ENCODE assay signal across 13 cellular contexts in genomic region chr1:61606448-61607312, GRCh38.
A peak's percentile ranks its signal among the peaks of the same experiment; 100 is the strongest.
DNase-seq lines count a peak whose midpoint lies in the region; ATAC-seq, FAIRE-seq and TF ChIP-seq lines count a peak whose summit lies in the region.
"Had no signal": no experiment of that assay in that cellular context is flagged by ENCODE, and none has a peak within 500 bp of the region (broad histone marks: within the 10 kb centered on the region; RNA-seq: fewer than 3 reads in every experiment).

No MANE protein-coding gene starts in this region.

- H3K4me1 ChIP-seq in breast epithelium (no peaks in the 10 kb centered on the region), right atrium auricular region (no peaks in the 10 kb centered on the region), sigmoid colon (peaks cover 0 to 10% (median 4%) of the 10 kb centered on the region in 4 donors)

- no peak for TF ChIP-seq EP300 in sigmoid colon (IDR thresholded peaks at IDR 0.05)

- FAIRE-seq in GM12891 (lab: Jason Lieb, UNC), result no peak
- FAIRE-seq: frontal cortex had no signal

- no peak for TF ChIP-seq POLR2A in breast epithelium (IDR thresholded peaks at IDR 0.05)
- TF ChIP-seq POLR2A in sigmoid colon (IDR thresholded peaks at IDR 0.05), result no peak
- TF ChIP-seq POLR2A in GM12891 (IDR thresholded peaks at IDR 0.05; ENCODE audit: low read depth, low read length), result no peak

- no peaks in the 10 kb centered on the region for H3K27me3 ChIP-seq in breast epithelium
- H3K27me3 ChIP-seq in right atrium auricular region, result no peaks in the 10 kb centered on the region
- H3K27me3 ChIP-seq in sigmoid colon, result no peaks in the 10 kb centered on the region
- H3K27me3 ChIP-seq: BLaER1 treated with 17β-estradiol and CSF1 and Interleukin-3, amounts not matched to agents 10 nM and 100 nM had no signal

- ATAC-seq in stimulated activated naive CD8-positive, alpha-beta T cell treated with anti-CD3 and anti-CD28 coated beads, Interleukin-15, Interleukin-2, amounts not matched to agents 100 U/mL and 50 U/mL, for 24 hours, result no peak
- ATAC-seq: activated naive CD8-positive, alpha-beta T cell treated with anti-CD3 and anti-CD28 coated beads, Interleukin-2, amount 50 U/mL, for 24 hours had no signal

- H3K9me3 ChIP-seq in breast epithelium (no peaks in the 10 kb centered on the region), right atrium auricular region (no peaks in the 10 kb centered on the region), sigmoid colon (no peaks in the 10 kb centered on the region)
- H3K9me3 ChIP-seq: BLaER1 treated with 17β-estradiol and CSF1 and Interleukin-3, amounts not matched to agents 10 nM and 100 nM had no signal

- no peak for TF ChIP-seq CTCF in breast epithelium (IDR thresholded peaks at IDR 0.05)
- TF ChIP-seq CTCF in right atrium auricular region (IDR thresholded peaks at IDR 0.05), result no peak
- no peak for TF ChIP-seq CTCF in sigmoid colon (IDR thresholded peaks at IDR 0.05)

- DNase-seq in EH (ENCODE audit: low read depth) (peak; percentile 76), breast epithelium (ENCODE audit: low spot score in 2 of 2) (peak in 1 of 2 donors; percentile 24), right atrium auricular region (ENCODE audit: low spot score) (peak; percentile 94), sigmoid colon (peak; percentile 94), GM12891 (ENCODE audit: insufficient read length, low spot score) (no peak), DMS79 treated with DMSO at 0.1 percent for 48 hours (lab: John Stamatoyannopoulos, UW) (no peak)
- DNase-seq in activated CD8-positive, alpha-beta memory T cell treated with anti-CD3 and anti-CD28 coated beads for 24 hours, result no peak
- no peak for DNase-seq in stimulated activated naive CD8-positive, alpha-beta T cell treated with anti-CD3 and anti-CD28 coated beads, Interleukin-15, Interleukin-2, amounts not matched to agents 100 U/mL and 50 U/mL, for 24 hours
- DNase-seq: activated CD4-positive, alpha-beta memory T cell treated with anti-CD3 and anti-CD28 coated beads for 36 hours; activated naive CD8-positive, alpha-beta T cell treated with anti-CD3 and anti-CD28 coated beads, Interleukin-2, amount 50 U/mL, for 24 hours; NCI-H2029 treated with DMSO at 0.1 percent for 48 hours had no signal

- H3K36me3 ChIP-seq in breast epithelium (no peaks in the 10 kb centered on the region), right atrium auricular region (no peaks in the 10 kb centered on the region), sigmoid colon (no peaks in the 10 kb centered on the region)
- H3K36me3 ChIP-seq: BLaER1 treated with 17β-estradiol and CSF1 and Interleukin-3, amounts not matched to agents 10 nM and 100 nM had no signal

- WGBS in sigmoid colon, 2 donors, result 83 to 86% methylated on average over 15 of the region's 15 CpGs

- H3K27ac ChIP-seq in breast epithelium, result peak overlapping the region; percentile 73 to 74
- peak overlapping the region; percentile 46 to 81 for H3K27ac ChIP-seq in right atrium auricular region
- H3K27ac ChIP-seq in sigmoid colon, result peak overlapping the region; percentile 44 to 72 (median 56)
- H3K27ac ChIP-seq: BLaER1 treated with 17β-estradiol and CSF1 and Interleukin-3, amounts not matched to agents 10 nM and 100 nM had no signal

- intact Hi-C loops in breast epithelium (cut with DNase I; ENCODE audit: low total_unique reads) (no loop called here), sigmoid colon (cut with DNase I) (no loop called here)

- H3K4me3 ChIP-seq in breast epithelium, result no peak overlapping the region
- H3K4me3 ChIP-seq in right atrium auricular region, result no peak overlapping the region
- no peak overlapping the region for H3K4me3 ChIP-seq in sigmoid colon
- H3K4me3 ChIP-seq: BLaER1 treated with 17β-estradiol and CSF1 and Interleukin-3, amounts not matched to agents 10 nM and 100 nM had no signal

TF ChIP-seq in GM12891, 5 proteins besides CTCF, POLR2A, EP300 and RAD21:
- no peak for TF ChIP-seq SPI1 (IDR thresholded peaks at IDR 0.05; ENCODE audit: low read depth, low read length)
- no peak for TF ChIP-seq PAX5 (IDR thresholded peaks at IDR 0.05; ENCODE audit: insufficient read depth, low read length, severe bottlenecking)
- TF ChIP-seq POLR2AphosphoS5 (IDR thresholded peaks at IDR 0.05; ENCODE audit: low read depth, low read length), result no peak
- no peak for TF ChIP-seq TAF1 (IDR thresholded peaks at IDR 0.05; ENCODE audit: low read depth, low read length)
- no peak for TF ChIP-seq POU2F2 (IDR thresholded peaks at IDR 0.05; ENCODE audit: low read depth, low read length)
TF ChIP-seq in GM12891: peak in this region for 0.

Comparison
In these comparisons a context has a peak if more than half of its experiments do, and no peak if none do; other contexts are left out.
1. DNase-seq: peak in EH (single experiment), right atrium auricular region (single experiment) and sigmoid colon (single experiment); none in GM12891 (single experiment), DMS79 treated with DMSO at 0.1 percent for 48 hours (single experiment), activated CD8-positive, alpha-beta memory T cell treated with anti-CD3 and anti-CD28 coated beads for 24 hours (single experiment) and stimulated activated naive CD8-positive, alpha-beta T cell treated with anti-CD3 and anti-CD28 coated beads, Interleukin-15, Interleukin-2, amounts not matched to agents 100 U/mL and 50 U/mL, for 24 hours (single experiment).
2. Peak in every context shown above with its lines, with median percentiles within 50 percentile points of each other: H3K27ac ChIP-seq.